Comparison of ENCODE assay signal across 32 cellular contexts in genomic region chr15:95931619-95932018, GRCh38.
"Had no signal": no experiment of that assay in that cellular context is flagged by ENCODE, and none has a peak within 500 bp of the region (broad histone marks: within the 10 kb centered on the region; RNA-seq: fewer than 3 reads in every experiment).

No MANE protein-coding gene starts in this region.

- H3K9me3 Mint-ChIP-seq: activated CD8-positive, alpha-beta T cell treated with anti-CD3 and anti-CD28 coated beads for 36 hours; activated T-cell treated with anti-CD3 and anti-CD28 coated beads, Interleukin-2, amount 50 U/mL, for 4 hours; activated T-helper 17 cell treated with anti-CD3 and anti-CD28 coated beads, Interleukin-2, amount 50 U/mL, for 72 hours; central memory CD8-positive, alpha-beta T cell; dendritic cell treated with granulocyte-macrophage colony-stimulating factor and Interleukin-4, amounts not matched to agents 40 ng/mL and 50 ng/mL, for 4 days; endodermal cell had no signal

- H3K4me1 Mint-ChIP-seq: activated B cell treated with CpG ODN at 0.5 μM for 24 hours; activated T-helper 17 cell treated with anti-CD3 and anti-CD28 coated beads, Interleukin-2, amount 50 U/mL, for 72 hours had no signal

- H3K4me3 Mint-ChIP-seq: activated B cell treated with CpG ODN at 0.5 μM for 24 hours; activated CD8-positive, alpha-beta T cell treated with anti-CD3 and anti-CD28 coated beads for 36 hours; activated naive CD8-positive, alpha-beta T cell; activated T-cell treated with anti-CD3 and anti-CD28 coated beads, Interleukin-2, amount 50 U/mL, for 4 hours; activated T-helper 17 cell treated with anti-CD3 and anti-CD28 coated beads, Interleukin-2, amount 50 U/mL, for 72 hours; central memory CD8-positive, alpha-beta T cell; dendritic cell treated with granulocyte-macrophage colony-stimulating factor and Interleukin-4, amounts not matched to agents 40 ng/mL and 50 ng/mL, for 4 days; endodermal cell; T-helper 2 cell treated with Interferon-gamma antibody and Interleukin-4, amounts not matched to agents 5 μg/mL and 100 μg/mL, for 36 hours had no signal

- DNase-seq: activated B cell treated with CpG ODN at 0.5 μM for 24 hours; activated CD4-positive, alpha-beta T cell treated with anti-CD3 and anti-CD28 coated beads for 48 hours; activated CD4-positive, alpha-beta T cell treated with anti-CD3 and anti-CD28 coated beads, Interleukin-2, amount 50 U/mL, for 1 hour; activated CD4-positive, alpha-beta T cell treated with anti-CD3 and anti-CD28 coated beads, Interleukin-2, amount 50 U/mL, for 48 hours; activated CD8-positive, alpha-beta memory T cell treated with anti-CD3 and anti-CD28 coated beads for 24 hours; activated CD8-positive, alpha-beta T cell treated with anti-CD3 and anti-CD28 coated beads for 36 hours; activated effector memory CD4-positive, alpha-beta T cell treated with Interleukin-2 at 50 U/mL for 16 hours; activated gamma-delta T cell treated with Interleukin-2 at 50 U/mL for 16 hours; activated naive CD4-positive, alpha-beta T cell treated with anti-CD3 and anti-CD28 coated beads, Interleukin-2, amount 50 U/mL, for 16 hours; activated naive CD4-positive, alpha-beta T cell treated with Interleukin-2 at 50 U/mL for 16 hours; activated T-cell treated with anti-CD3 and anti-CD28 coated beads, Interleukin-2, amount 50 U/mL, for 4 hours; amniotic stem cell; anterior cingulate cortex; brain microvascular endothelial cell; dorsolateral prefrontal cortex; effector memory CD4-positive, alpha-beta T cell; endodermal cell; foreskin fibroblast; head of caudate nucleus; T1000 had no signal

- FAIRE-seq: astrocyte, bronchial epithelial cell, frontal cortex had no signal

- H3K27ac ChIP-seq: brain microvascular endothelial cell, coronary artery, dorsolateral prefrontal cortex, WERI-Rb-1 had no signal

- H3K4me3 ChIP-seq: coronary artery, dorsolateral prefrontal cortex had no signal

- ATAC-seq: activated CD4-positive, CD25-positive, alpha-beta regulatory T cell treated with anti-CD3 and anti-CD28 coated beads, Interleukin-2, amount 50 U/mL, for 24 hours; activated CD8-positive, alpha-beta T cell treated with anti-CD3 and anti-CD28 coated beads for 36 hours; activated T-cell treated with anti-CD3 and anti-CD28 coated beads, Interleukin-2, amount 50 U/mL, for 4 hours; activated T-helper 17 cell treated with anti-CD3 and anti-CD28 coated beads, Interleukin-2, amount 50 U/mL, for 72 hours; esophagus mucosa had no signal

- H3K27ac Mint-ChIP-seq: activated B cell treated with CpG ODN at 0.5 μM for 24 hours; activated CD8-positive, alpha-beta T cell treated with anti-CD3 and anti-CD28 coated beads for 36 hours; activated naive CD8-positive, alpha-beta T cell; activated T-helper 17 cell treated with anti-CD3 and anti-CD28 coated beads, Interleukin-2, amount 50 U/mL, for 72 hours; dendritic cell treated with granulocyte-macrophage colony-stimulating factor and Interleukin-4, amounts not matched to agents 40 ng/mL and 50 ng/mL, for 4 days; endodermal cell; T-helper 2 cell treated with Interferon-gamma antibody and Interleukin-4, amounts not matched to agents 5 μg/mL and 100 μg/mL, for 36 hours had no signal

- H3K27me3 Mint-ChIP-seq: activated B cell treated with CpG ODN at 0.5 μM for 24 hours; activated CD8-positive, alpha-beta T cell treated with anti-CD3 and anti-CD28 coated beads for 36 hours; activated naive CD8-positive, alpha-beta T cell; activated T-helper 17 cell treated with anti-CD3 and anti-CD28 coated beads, Interleukin-2, amount 50 U/mL, for 72 hours; central memory CD8-positive, alpha-beta T cell; dendritic cell treated with granulocyte-macrophage colony-stimulating factor and Interleukin-4, amounts not matched to agents 40 ng/mL and 50 ng/mL, for 4 days had no signal

- H3K36me3 ChIP-seq: brain microvascular endothelial cell, WERI-Rb-1 had no signal

- H3K36me3 Mint-ChIP-seq: activated naive CD8-positive, alpha-beta T cell had no signal

- H3K27me3 ChIP-seq: brain microvascular endothelial cell had no signal
